14 cellular contexts compared by ENCODE assay signal in the genomic region with DNA sequence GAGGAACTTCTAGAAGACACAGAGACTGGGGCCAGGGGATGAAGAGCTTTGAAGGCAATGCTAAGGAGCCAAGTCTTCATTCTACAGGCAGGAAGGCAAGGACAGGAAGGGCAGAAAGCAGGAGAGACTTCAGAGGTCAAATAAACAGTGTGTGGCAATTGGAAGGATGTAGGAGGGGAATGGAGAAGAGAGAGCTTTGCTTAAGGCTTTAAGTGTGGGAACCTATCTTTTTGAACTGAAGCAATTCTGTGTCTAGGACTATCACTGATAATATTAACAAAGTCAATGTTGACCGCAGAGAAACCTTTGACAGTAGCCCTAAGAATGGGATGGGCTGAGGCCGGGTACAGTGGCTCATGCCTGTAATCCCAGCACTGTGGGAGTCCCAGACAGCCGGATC.
DNase-seq lines count a peak whose midpoint lies in the region; ATAC-seq and TF ChIP-seq lines count a peak whose summit lies in the region.
"Had no signal": no experiment of that assay in that cellular context is flagged by ENCODE, and none has a peak within 500 bp of the region (broad histone marks: within the 10 kb centered on the region; RNA-seq: fewer than 3 reads in every experiment).

No MANE protein-coding gene starts in this region.

- no peak for TF ChIP-seq POLR2A in stomach (IDR thresholded peaks at IDR 0.05)

- H3K27me3 ChIP-seq in hepatocyte: no peaks in the 10 kb centered on the region
- no peaks in the 10 kb centered on the region for H3K27me3 ChIP-seq in stomach
- H3K27me3 ChIP-seq: upper lobe of left lung had no signal

- H3K36me3 ChIP-seq in hepatocyte (replicated peaks; ENCODE audit: insufficient read depth, low read depth): no peaks in the 10 kb centered on the region
- no peaks in the 10 kb centered on the region for H3K36me3 ChIP-seq in stomach
- H3K36me3 ChIP-seq: upper lobe of left lung had no signal

- H3K4me3 ChIP-seq in hepatocyte: no peak overlapping the region
- H3K4me3 ChIP-seq in stomach: no peak overlapping the region
- H3K4me3 ChIP-seq: upper lobe of left lung had no signal

- no peak for DNase-seq in activated naive CD4-positive, alpha-beta T cell treated with anti-CD3 and anti-CD28 coated beads, Interleukin-2, amount 50 U/mL, for 72 hours (ENCODE audit: low spot score in 2 of 2)
- no peak for DNase-seq in activated naive CD4-positive, alpha-beta T cell treated with anti-CD3 and anti-CD28 coated beads, Interleukin-2, amount 50 U/mL, for 16 hours
- DNase-seq in hepatocyte (ENCODE audit: low spot score) (no peak), stomach (no peak), SKM-1 treated with dmso at 0.1 percent for 144 hours (lab: John Stamatoyannopoulos, UW; ENCODE audit: unreplicated experiment) (no peak), NCI-H2081 treated with DMSO at 0.1 percent for 48 hours (lab: John Stamatoyannopoulos, UW) (no peak)
- DNase-seq: DMS79, mesendoderm, NCI-H524, RPMI8226, upper lobe of left lung had no signal

- H3K27ac ChIP-seq in hepatocyte: peak overlapping the region; percentile 91
- peak overlapping the region in 4 of 5 donors; percentile 9 to 61 (median 47) for H3K27ac ChIP-seq in stomach
- H3K27ac ChIP-seq: KMS-11, upper lobe of left lung had no signal

- no peaks in the 10 kb centered on the region for H4K20me1 ChIP-seq in hepatocyte (ENCODE audit: insufficient read depth, poor library complexity, severe bottlenecking)

- no peaks in the 10 kb centered on the region for H3K9me3 Mint-ChIP-seq in activated naive CD4-positive, alpha-beta T cell treated with anti-CD3 and anti-CD28 coated beads, Interleukin-2, amount 50 U/mL, for 72 hours
- H3K9me3 Mint-ChIP-seq in activated naive CD8-positive, alpha-beta T cell (ENCODE audit: low read depth): no peaks in the 10 kb centered on the region

- H3K79me2 ChIP-seq in hepatocyte: peaks cover 49% of the 10 kb centered on the region

- WGBS in hepatocyte (ENCODE audit: low lambda C conversion rate, missing lambda C conversion rate): 47% methylated on average over 3 of the region's 3 CpGs
- 50 to 96% (median 80%) methylated on average over 3 of the region's 3 CpGs for WGBS in stomach, 5 donors

- H3K4me3 Mint-ChIP-seq in activated naive CD8-positive, alpha-beta T cell: peak overlapping the region; percentile 57

- TF ChIP-seq EP300 in stomach (IDR thresholded peaks at IDR 0.05): no peak

- H3K4me1 Mint-ChIP-seq in activated naive CD8-positive, alpha-beta T cell (ENCODE audit: low read depth): peaks cover 81% of the 10 kb centered on the region

- peaks cover 18% of the 10 kb centered on the region for H3K4me1 ChIP-seq in hepatocyte (ENCODE audit: insufficient read depth)
- H3K4me1 ChIP-seq in stomach: peaks cover 12 to 57% (median 34%) of the 10 kb centered on the region in 4 donors

- TF ChIP-seq CTCF in hepatocyte (IDR thresholded peaks at IDR 0.05; ENCODE audit: poor library complexity): no peak
- no peak for TF ChIP-seq CTCF in stomach (IDR thresholded peaks at IDR 0.05)

- no peak overlapping the region for H2AFZ ChIP-seq in hepatocyte

- peaks cover 0 to 5% of the 10 kb centered on the region in 2 donors for H3K36me3 Mint-ChIP-seq in activated naive CD4-positive, alpha-beta T cell treated with anti-CD3 and anti-CD28 coated beads, Interleukin-2, amount 50 U/mL, for 72 hours
- H3K36me3 Mint-ChIP-seq in activated naive CD8-positive, alpha-beta T cell: peaks cover 18% of the 10 kb centered on the region

- H3K27me3 Mint-ChIP-seq in activated naive CD8-positive, alpha-beta T cell: no peaks in the 10 kb centered on the region

- no peaks in the 10 kb centered on the region for H3K9me2 ChIP-seq in hepatocyte (replicated peaks; ENCODE audit: insufficient read depth)

- intact Hi-C loops in stomach (cut with DNase I; ENCODE audit: low total_unique reads): no loop called here

- no peak for ATAC-seq in activated naive CD4-positive, alpha-beta T cell treated with anti-CD3 and anti-CD28 coated beads, Interleukin-2, amount 50 U/mL, for 72 hours
- no peak for ATAC-seq in GM18502 (IDR thresholded peaks at IDR 0.05; ENCODE audit: poor library complexity, unreplicated experiment)

- H3K9me3 ChIP-seq in hepatocyte (ENCODE audit: low read depth) (no peaks in the 10 kb centered on the region), stomach (no peaks in the 10 kb centered on the region)
- H3K9me3 ChIP-seq: upper lobe of left lung had no signal

- peak overlapping the region; percentile 7 to 90 for H3K27ac Mint-ChIP-seq in activated naive CD4-positive, alpha-beta T cell treated with anti-CD3 and anti-CD28 coated beads, Interleukin-2, amount 50 U/mL, for 72 hours
- H3K27ac Mint-ChIP-seq in activated naive CD8-positive, alpha-beta T cell: peak overlapping the region; percentile 91

- no peak overlapping the region for H3K4me2 ChIP-seq in hepatocyte
- H3K4me2 ChIP-seq: KMS-11 had no signal
